Comparison of ENCODE assay signal across 27 cellular contexts in the genomic region with DNA sequence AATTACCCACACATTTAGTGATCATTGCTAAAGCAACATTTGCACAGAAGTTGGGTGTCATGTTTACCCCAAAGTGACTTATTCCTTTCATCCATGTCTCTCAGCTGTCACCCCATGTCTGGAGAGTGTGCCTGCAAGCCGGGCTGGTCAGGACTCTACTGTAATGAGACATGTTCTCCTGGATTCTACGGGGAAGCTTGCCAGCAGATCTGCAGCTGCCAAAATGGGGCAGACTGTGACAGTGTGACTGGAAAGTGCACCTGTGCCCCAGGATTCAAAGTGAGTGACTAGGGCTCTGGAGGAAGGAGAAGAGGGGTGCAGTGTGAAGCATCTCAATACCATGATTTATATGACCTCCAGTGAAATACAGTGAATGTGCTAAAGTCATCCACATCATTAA.
"Had no signal": no experiment of that assay in that cellular context is flagged by ENCODE, and none has a peak within 500 bp of the region (broad histone marks: within the 10 kb centered on the region; RNA-seq: fewer than 3 reads in every experiment).

No MANE protein-coding gene starts in this region.

- H3K27me3 Mint-ChIP-seq: stimulated activated naive CD8-positive, alpha-beta T cell treated with anti-CD3 and anti-CD28 coated beads, Interleukin-15, Interleukin-2, amounts not matched to agents 100 ng/mL and 50 ng/mL, for 24 hours; type B pancreatic cell had no signal

- H3K4me1 Mint-ChIP-seq: activated CD4-positive, alpha-beta T cell treated with anti-CD3 and anti-CD28 coated beads, Interleukin-2, amount 10 ng/mL, durations not matched to agents 7 days and 5 days; naive thymus-derived CD4-positive, alpha-beta T cell; stimulated activated effector memory CD8-positive, alpha-beta T cell treated with anti-CD3 and anti-CD28 coated beads, Interleukin-12 subunit alpha, Interleukin-12 subunit beta, amount 100 ng/mL, for 72 hours; WTC11 had no signal

- H3K27ac Mint-ChIP-seq: activated CD4-positive, alpha-beta T cell treated with anti-CD3 and anti-CD28 coated beads, Interleukin-2, amount 10 ng/mL, durations not matched to agents 7 days and 5 days; activated CD8-positive, alpha-beta T cell treated with anti-CD3 and anti-CD28 coated beads for 36 hours; activated naive CD8-positive, alpha-beta T cell; activated T-helper 2 cell treated with anti-CD3 and anti-CD28 coated beads, Interferon-gamma antibody, Interleukin-2, Interleukin-4, amounts not matched to agents 10 μg/mL and 5 μg/mL and 100 μg/mL, durations not matched to agents 14 hours and 24 hours and 36 hours; mesothelial cell of epicardium; naive thymus-derived CD4-positive, alpha-beta T cell; stimulated activated effector memory CD8-positive, alpha-beta T cell treated with anti-CD3 and anti-CD28 coated beads, Interleukin-12 subunit alpha, Interleukin-12 subunit beta, amount 100 ng/mL, for 72 hours; stimulated activated naive CD8-positive, alpha-beta T cell treated with anti-CD3 and anti-CD28 coated beads, Interleukin-15, Interleukin-2, amounts not matched to agents 100 ng/mL and 50 ng/mL, for 24 hours; type B pancreatic cell; WTC11 had no signal

- FAIRE-seq: endometrium, frontal cortex, small intestine had no signal

- H3K4me1 ChIP-seq: colonic mucosa, vagina had no signal

- H3K9me3 Mint-ChIP-seq: activated CD4-positive, alpha-beta T cell treated with anti-CD3 and anti-CD28 coated beads, Interleukin-2, amount 10 ng/mL, durations not matched to agents 7 days and 5 days; activated CD8-positive, alpha-beta T cell treated with anti-CD3 and anti-CD28 coated beads for 36 hours; activated T-helper 2 cell treated with anti-CD3 and anti-CD28 coated beads, Interferon-gamma antibody, Interleukin-2, Interleukin-4, amounts not matched to agents 10 μg/mL and 5 μg/mL and 100 μg/mL, durations not matched to agents 14 hours and 24 hours and 36 hours; mesothelial cell of epicardium; naive thymus-derived CD4-positive, alpha-beta T cell; stimulated activated effector memory CD8-positive, alpha-beta T cell treated with anti-CD3 and anti-CD28 coated beads, Interleukin-12 subunit alpha, Interleukin-12 subunit beta, amount 100 ng/mL, for 72 hours; stimulated activated naive CD8-positive, alpha-beta T cell treated with anti-CD3 and anti-CD28 coated beads, Interleukin-15, Interleukin-2, amounts not matched to agents 100 ng/mL and 50 ng/mL, for 24 hours; type B pancreatic cell; WTC11 had no signal

- H3K9me3 ChIP-seq: colonic mucosa, thoracic aorta, vagina had no signal

- H3K4me3 ChIP-seq: colonic mucosa, hepatocyte, thoracic aorta, vagina had no signal

- H3K36me3 Mint-ChIP-seq: activated naive CD8-positive, alpha-beta T cell; mesothelial cell of epicardium; naive thymus-derived CD4-positive, alpha-beta T cell; stimulated activated effector memory CD8-positive, alpha-beta T cell treated with anti-CD3 and anti-CD28 coated beads, Interleukin-12 subunit alpha, Interleukin-12 subunit beta, amount 100 ng/mL, for 72 hours; type B pancreatic cell; WTC11 had no signal

- H3K36me3 ChIP-seq: colonic mucosa, thoracic aorta, vagina had no signal

- DNase-seq: activated CD4-positive, alpha-beta T cell treated with anti-CD3 and anti-CD28 coated beads for 1 hour; activated CD4-positive, alpha-beta T cell treated with anti-CD3 and anti-CD28 coated beads, Interleukin-2, amount 10 ng/mL, durations not matched to agents 7 days and 5 days; activated CD8-positive, alpha-beta T cell treated with anti-CD3 and anti-CD28 coated beads for 36 hours; activated naive CD4-positive, alpha-beta T cell; activated T-cell treated with anti-CD3 and anti-CD28 coated beads, Interleukin-2, amount 50 U/mL, for 48 hours; cerebellar nuclear complex; colonic mucosa; effector CD8-positive, alpha-beta T cell; glutamatergic neuron; islet precursor cell; naive thymus-derived CD4-positive, alpha-beta T cell; small intestine; stimulated activated CD4-positive, alpha-beta T cell treated with anti-CD3 and anti-CD28 coated beads, Interleukin-4, amount 100 ng/mL, for 24 hours; T-helper 2 cell had no signal

- H3K27ac ChIP-seq: colonic mucosa, hepatocyte, thoracic aorta, vagina had no signal

- ATAC-seq: activated CD8-positive, alpha-beta T cell treated with anti-CD3 and anti-CD28 coated beads for 36 hours; naive thymus-derived CD4-positive, alpha-beta T cell; sciatic nerve; stimulated activated effector memory CD8-positive, alpha-beta T cell treated with anti-CD3 and anti-CD28 coated beads, Interleukin-12 subunit alpha, Interleukin-12 subunit beta, amount 100 ng/mL, for 72 hours; WTC11 had no signal

- H3K27me3 ChIP-seq: colonic mucosa, hepatocyte, vagina had no signal

- H3K4me3 Mint-ChIP-seq: activated CD4-positive, alpha-beta T cell treated with anti-CD3 and anti-CD28 coated beads, Interleukin-2, amount 10 ng/mL, durations not matched to agents 7 days and 5 days; activated CD8-positive, alpha-beta T cell treated with anti-CD3 and anti-CD28 coated beads for 36 hours; activated naive CD8-positive, alpha-beta T cell; mesothelial cell of epicardium; naive thymus-derived CD4-positive, alpha-beta T cell; stimulated activated effector memory CD8-positive, alpha-beta T cell treated with anti-CD3 and anti-CD28 coated beads, Interleukin-12 subunit alpha, Interleukin-12 subunit beta, amount 100 ng/mL, for 72 hours; stimulated activated naive CD8-positive, alpha-beta T cell treated with anti-CD3 and anti-CD28 coated beads, Interleukin-15, Interleukin-2, amounts not matched to agents 100 ng/mL and 50 ng/mL, for 24 hours; type B pancreatic cell; WTC11 had no signal
